10 cellular contexts compared by ENCODE assay signal in genomic region chr10:63491558-63492316, GRCh38. TPM values are rescaled to one million over a fixed set of nuclear protein-coding genes. Genes with fewer than 3 reads are reported as not detected.
DNase-seq lines count a peak whose midpoint lies in the region; ATAC-seq lines count a peak whose summit lies in the region.
"Had no signal": no experiment of that assay in that cellular context is flagged by ENCODE, and none has a peak within 500 bp of the region (broad histone marks: within the 10 kb centered on the region; RNA-seq: fewer than 3 reads in every experiment).

No MANE protein-coding gene starts in this region.

- H3K27me3 ChIP-seq in aorta (ENCODE audit: control insufficient read depth in 1 of 2, insufficient read depth in 2 of 2, low read length in 1 of 2) = no peaks in the 10 kb centered on the region

- peaks cover 6% of the 10 kb centered on the region for H3K4me1 ChIP-seq in mesodermal cell (ENCODE audit: control insufficient read depth, insufficient read depth, low read length, poor library complexity, severe bottlenecking)
- H3K4me1 ChIP-seq in aorta (ENCODE audit: control insufficient read depth in 1 of 2, insufficient read depth in 2 of 2, low read length in 2 of 2) = peaks cover 0 to 4% of the 10 kb centered on the region in 2 donors

- ATAC-seq in Right ventricle myocardium inferior (peak; percentile 95), aorta (ENCODE audit: low FRiP score) (peak; percentile 87)

- DNase-seq in Right ventricle myocardium inferior (ENCODE audit: missing footprints) (no peak), cardiac septum (ENCODE audit: low spot score) (no peak), dermis blood vessel endothelial cell (peak; percentile 17), aorta (no peak), NCI-H2227 (lab: John Stamatoyannopoulos, UW; ENCODE audit: unreplicated experiment) (no peak), KG1 (lab: John Stamatoyannopoulos, UW) (no peak), kidney glomerular epithelial cell (lab: John Stamatoyannopoulos, UW) (no peak)
- DNase-seq: activated naive CD8-positive, alpha-beta T cell treated with anti-CD3 and anti-CD28 coated beads for 36 hours; CD4-positive, CD25-positive, alpha-beta regulatory T cell had no signal

- H3K4me3 ChIP-seq in mesodermal cell (ENCODE audit: extremely low read depth, insufficient read depth, low read length, poor library complexity, severe bottlenecking) = no peak overlapping the region
- no peak overlapping the region for H3K4me3 ChIP-seq in aorta (ENCODE audit: low read length in 2 of 2)

- H3K27ac ChIP-seq in mesodermal cell (ENCODE audit: low read depth, low read length, severe bottlenecking) (peak overlapping the region; percentile 65), aorta (ENCODE audit: low read depth in 1 of 2, low read length in 2 of 2) (peak overlapping the region in 1 of 2 donors; percentile 5)

- H3K9me3 ChIP-seq in mesodermal cell (ENCODE audit: control insufficient read depth, low read length) = peaks cover 5% of the 10 kb centered on the region
- H3K9me3 ChIP-seq in aorta (ENCODE audit: control insufficient read depth, low read length) = no peaks in the 10 kb centered on the region

- intact Hi-C loops in Right ventricle myocardium inferior (cut with DNase I) (no loop called here), cardiac septum (cut with DNase I) (no loop called here), aorta (cut with DNase I) (no loop called here)

- H3K36me3 ChIP-seq in mesodermal cell (ENCODE audit: control insufficient read depth, insufficient read depth, low read length) (peaks cover 12% of the 10 kb centered on the region), aorta (ENCODE audit: control insufficient read depth in 1 of 2, insufficient read depth in 2 of 2, low read length in 1 of 2) (no peaks in the 10 kb centered on the region)

- WGBS in mesodermal cell (ENCODE audit: insufficient coverage in 2 of 2), 2 experiments = 92 to 96% methylated on average over 5 to 6 of the region's 8 CpGs
- 22 to 26% methylated on average over 8 of the region's 8 CpGs for WGBS in aorta, 2 donors

RNA-seq across cellular contexts. Expression of gene JMJD1C, which starts 26.0 kb away (rescaled TPM):
- total RNA-seq in Right ventricle myocardium inferior (38.1 TPM), cardiac septum (41.3 TPM), dermis blood vessel endothelial cell (167 and 205 TPM in 2 replicates), aorta (100 to 1,000 TPM; 103 to 108 TPM)
- polyA plus RNA-seq in mesodermal cell (2013, experiment 1 of 2) = 86.2 TPM
- 91.9 TPM for polyA plus RNA-seq in mesodermal cell (2013, experiment 2 of 2)
- 10 to 100 TPM; 21.9 to 34.1 TPM for polyA plus RNA-seq in aorta

RNA-seq across cellular contexts. Expression of gene REEP3, which starts 29.5 kb away (rescaled TPM):
- total RNA-seq in Right ventricle myocardium inferior = 17.7 TPM
- 38.9 TPM for total RNA-seq in cardiac septum
- 57.4 and 67.6 TPM in 2 replicates for total RNA-seq in dermis blood vessel endothelial cell
- 33.4 TPM for polyA plus RNA-seq in mesodermal cell (2013, experiment 1 of 2)
- polyA plus RNA-seq in mesodermal cell (2013, experiment 2 of 2) = 33.0 TPM
- total RNA-seq in aorta = 10 to 100 TPM; 57.7 to 74.3 TPM
- polyA plus RNA-seq in aorta = 10 to 100 TPM; 20.9 to 28.5 TPM
